In the genomic region with DNA sequence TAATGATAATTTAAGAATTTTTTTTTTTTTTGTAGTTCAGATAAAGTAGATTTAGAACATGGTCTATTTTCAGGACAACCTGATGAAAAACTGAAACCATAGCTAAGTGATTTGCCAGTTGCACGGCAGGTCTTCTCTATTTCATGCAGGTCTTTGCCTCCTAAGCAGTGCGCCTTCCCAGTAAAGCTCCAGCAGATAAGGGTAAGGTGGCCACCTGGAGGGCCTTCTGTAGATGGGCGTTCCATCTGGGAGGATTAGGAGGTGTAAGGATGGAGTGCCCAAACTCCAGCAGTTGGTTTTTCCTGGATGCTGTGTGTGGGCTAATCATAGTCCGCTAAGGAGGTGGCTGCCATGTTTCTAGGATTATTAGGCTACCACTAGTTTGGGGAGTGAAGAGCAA, we compare ENCODE assay signal across 23 cellular contexts.
DNase-seq lines count a peak whose midpoint lies in the region; ATAC-seq, FAIRE-seq and TF ChIP-seq lines count a peak whose summit lies in the region.
"Had no signal": no experiment of that assay in that cellular context is flagged by ENCODE, and none has a peak within 500 bp of the region (broad histone marks: within the 10 kb centered on the region; RNA-seq: fewer than 3 reads in every experiment).

No MANE protein-coding gene starts in this region.

- peak; percentile 22 for DNase-seq in D721Med (ENCODE audit: insufficient read length, low spot score)
- DNase-seq in GM23338 (ENCODE audit: low spot score), result no peak
- DNase-seq in NCI-H69 (lab: John Stamatoyannopoulos, UW), result peak; percentile 29
- no peak for DNase-seq in hepatocyte (ENCODE audit: low spot score)
- no peak for DNase-seq in NCI-H2227 (lab: John Stamatoyannopoulos, UW; ENCODE audit: unreplicated experiment)
- DNase-seq in breast epithelium (ENCODE audit: low spot score in 2 of 2), result no peak
- DNase-seq: activated CD4-positive, alpha-beta T cell treated with anti-CD3 and anti-CD28 coated beads, Interleukin-2, amount 10 ng/mL, durations not matched to agents 7 days and 5 days; activated effector memory CD4-positive, alpha-beta T cell treated with Interleukin-2 at 50 U/mL for 16 hours; COR-L47; left ventricle myocardium superior; MG63; NCI-H1694 treated with DMSO at 0.1 percent for 48 hours; NCI-H446 treated with DMSO at 0.1 percent for 48 hours; OCI-M1; psoas muscle; Right ventricle myocardium superior; stimulated activated CD4-positive, alpha-beta T cell treated with anti-CD3 and anti-CD28 coated beads, Interleukin-2, amount 100 ng/mL, for 48 hours had no signal

- H3K9me3 ChIP-seq in hepatocyte (ENCODE audit: low read depth) (no peaks in the 10 kb centered on the region), breast epithelium (no peaks in the 10 kb centered on the region)
- H3K9me3 ChIP-seq: MG63, psoas muscle had no signal

- H3K9me2 ChIP-seq in GM23338 (ENCODE audit: insufficient read depth), result no peaks in the 10 kb centered on the region
- no peaks in the 10 kb centered on the region for H3K9me2 ChIP-seq in hepatocyte (replicated peaks; ENCODE audit: insufficient read depth)

- H3K36me3 ChIP-seq in GM23338 (ENCODE audit: insufficient read depth) (no peaks in the 10 kb centered on the region), hepatocyte (replicated peaks; ENCODE audit: insufficient read depth, low read depth) (no peaks in the 10 kb centered on the region), breast epithelium (no peaks in the 10 kb centered on the region)
- H3K36me3 ChIP-seq: MG63, neural progenitor cell had no signal

- peaks cover 82% of the 10 kb centered on the region for H3K4me1 Mint-ChIP-seq in GM23338

- no peaks in the 10 kb centered on the region for H3K36me3 Mint-ChIP-seq in GM23338 (ENCODE audit: low read depth)
- H3K36me3 Mint-ChIP-seq: brain had no signal

- peaks cover 8% of the 10 kb centered on the region for H3K27me3 Mint-ChIP-seq in GM23338 (ENCODE audit: insufficient read depth, low read depth, poor library complexity)
- H3K27me3 Mint-ChIP-seq: activated CD4-positive, alpha-beta T cell treated with anti-CD3 and anti-CD28 coated beads, Interleukin-2, amount 10 ng/mL, durations not matched to agents 7 days and 5 days; brain; dendritic cell treated with granulocyte-macrophage colony-stimulating factor and Interleukin-4, amounts not matched to agents 40 ng/mL and 50 ng/mL, for 4 days; T-cell had no signal

- intact Hi-C loops in breast epithelium (cut with DNase I; ENCODE audit: low total_unique reads), result no loop called here

- no peak overlapping the region for H3K27ac ChIP-seq in GM23338 (ENCODE audit: low read depth)
- H3K27ac ChIP-seq in hepatocyte, result no peak overlapping the region
- H3K27ac ChIP-seq in breast epithelium, result peak overlapping the region in 1 of 2 donors; percentile 78
- H3K27ac ChIP-seq: neural progenitor cell had no signal

- H3K9me3 Mint-ChIP-seq in GM23338, result no peaks in the 10 kb centered on the region
- H3K9me3 Mint-ChIP-seq: activated CD4-positive, alpha-beta T cell treated with anti-CD3 and anti-CD28 coated beads, Interleukin-2, amount 10 ng/mL, durations not matched to agents 7 days and 5 days; brain; dendritic cell treated with granulocyte-macrophage colony-stimulating factor and Interleukin-4, amounts not matched to agents 40 ng/mL and 50 ng/mL, for 4 days; neural progenitor cell; T-cell had no signal

- H3K27ac Mint-ChIP-seq in GM23338, result no peak overlapping the region
- H3K27ac Mint-ChIP-seq: activated CD4-positive, alpha-beta T cell treated with anti-CD3 and anti-CD28 coated beads, Interleukin-2, amount 10 ng/mL, durations not matched to agents 7 days and 5 days; brain; neural progenitor cell had no signal

- ATAC-seq in GM23338, result peak; percentile 20
- no peak for ATAC-seq in HG02588 (IDR thresholded peaks at IDR 0.05; ENCODE audit: unreplicated experiment)
- ATAC-seq: left ventricle myocardium superior had no signal

- TF ChIP-seq CTCF in D721Med (IDR thresholded peaks at IDR 0.05; ENCODE audit: insufficient read depth, missing control alignments) (no peak), GM23338 (conservative IDR thresholded peaks at IDR 0.05; ENCODE audit: low read depth in 2 of 2) (peak; percentile 9 to 35; a peak in 2 of 4 replicates), hepatocyte (IDR thresholded peaks at IDR 0.05; ENCODE audit: poor library complexity) (no peak), breast epithelium (IDR thresholded peaks at IDR 0.05) (no peak)

- H3K79me2 ChIP-seq in GM23338 (replicated peaks; ENCODE audit: insufficient read depth) (peaks cover 100% of the 10 kb centered on the region), hepatocyte (peaks cover 99% of the 10 kb centered on the region)

- peaks cover 26% of the 10 kb centered on the region for H4K20me1 ChIP-seq in GM23338 (replicated peaks; ENCODE audit: insufficient read depth)
- peaks cover 73% of the 10 kb centered on the region for H4K20me1 ChIP-seq in hepatocyte (ENCODE audit: insufficient read depth, poor library complexity, severe bottlenecking)

- H3K4me1 ChIP-seq in GM23338 (ENCODE audit: insufficient read depth) (peaks cover 89% of the 10 kb centered on the region), hepatocyte (ENCODE audit: insufficient read depth) (peaks cover 15% of the 10 kb centered on the region), breast epithelium (peaks cover 0 to 13% of the 10 kb centered on the region in 2 donors)

- no peaks in the 10 kb centered on the region for H3K27me3 ChIP-seq in GM23338 (ENCODE audit: insufficient read depth)
- H3K27me3 ChIP-seq in hepatocyte, result no peaks in the 10 kb centered on the region
- no peaks in the 10 kb centered on the region for H3K27me3 ChIP-seq in breast epithelium
- H3K27me3 ChIP-seq: MG63, neural progenitor cell had no signal

- no peaks in the 10 kb centered on the region for H3F3A ChIP-seq in GM23338 (replicated peaks; ENCODE audit: low read depth)

- 89% methylated on average over 4 of the region's 4 CpGs for WGBS in hepatocyte (ENCODE audit: low lambda C conversion rate, missing lambda C conversion rate)

- FAIRE-seq in D721Med (lab: Jason Lieb, UNC), result no peak

- no peak overlapping the region for H2AFZ ChIP-seq in GM23338
- H2AFZ ChIP-seq in hepatocyte, result no peak overlapping the region
- H2AFZ ChIP-seq: neural progenitor cell had no signal

- H3K4me3 Mint-ChIP-seq in GM23338, result no peak overlapping the region
- H3K4me3 Mint-ChIP-seq: activated CD4-positive, alpha-beta T cell treated with anti-CD3 and anti-CD28 coated beads, Interleukin-2, amount 10 ng/mL, durations not matched to agents 7 days and 5 days; brain; dendritic cell treated with granulocyte-macrophage colony-stimulating factor and Interleukin-4, amounts not matched to agents 40 ng/mL and 50 ng/mL, for 4 days; neural progenitor cell had no signal

- H3K4me3 ChIP-seq in GM23338 (no peak overlapping the region), hepatocyte (no peak overlapping the region), breast epithelium (no peak overlapping the region)
- H3K4me3 ChIP-seq: MG63, neural progenitor cell, psoas muscle, skin epidermis had no signal

- TF ChIP-seq POLR2A in breast epithelium (IDR thresholded peaks at IDR 0.05), result no peak

- H3K4me2 ChIP-seq in GM23338 (no peak overlapping the region), hepatocyte (peak overlapping the region; percentile 56)
- H3K4me2 ChIP-seq: neural progenitor cell had no signal

TF ChIP-seq in GM23338, 12 proteins besides CTCF, POLR2A, EP300 and RAD21 (continues in another document):
- TF ChIP-seq CREB1 (CRISPR knock-in tag; IDR thresholded peaks at IDR 0.05; ENCODE audit: low read depth) (no peak), POLR2AphosphoS5 (IDR thresholded peaks at IDR 0.05; ENCODE audit: low read depth) (no peak), ZNF331 (CRISPR knock-in tag; IDR thresholded peaks at IDR 0.05; ENCODE audit: low read depth) (no peak)

Comparison
In these comparisons a context has a peak if more than half of its experiments do, and no peak if none do; other contexts are left out.
1. DNase-seq: peak in D721Med (single experiment) and NCI-H69 (single experiment); none in GM23338 (single experiment), hepatocyte (single experiment), NCI-H2227 (single experiment) and breast epithelium (0 of 2).
2. CTCF ChIP-seq: peak in GM23338 (2 of 2); none in D721Med (single experiment), hepatocyte (single experiment) and breast epithelium (0 of 3).